ENCODE assay signal across 8 cellular contexts in the genomic region with DNA sequence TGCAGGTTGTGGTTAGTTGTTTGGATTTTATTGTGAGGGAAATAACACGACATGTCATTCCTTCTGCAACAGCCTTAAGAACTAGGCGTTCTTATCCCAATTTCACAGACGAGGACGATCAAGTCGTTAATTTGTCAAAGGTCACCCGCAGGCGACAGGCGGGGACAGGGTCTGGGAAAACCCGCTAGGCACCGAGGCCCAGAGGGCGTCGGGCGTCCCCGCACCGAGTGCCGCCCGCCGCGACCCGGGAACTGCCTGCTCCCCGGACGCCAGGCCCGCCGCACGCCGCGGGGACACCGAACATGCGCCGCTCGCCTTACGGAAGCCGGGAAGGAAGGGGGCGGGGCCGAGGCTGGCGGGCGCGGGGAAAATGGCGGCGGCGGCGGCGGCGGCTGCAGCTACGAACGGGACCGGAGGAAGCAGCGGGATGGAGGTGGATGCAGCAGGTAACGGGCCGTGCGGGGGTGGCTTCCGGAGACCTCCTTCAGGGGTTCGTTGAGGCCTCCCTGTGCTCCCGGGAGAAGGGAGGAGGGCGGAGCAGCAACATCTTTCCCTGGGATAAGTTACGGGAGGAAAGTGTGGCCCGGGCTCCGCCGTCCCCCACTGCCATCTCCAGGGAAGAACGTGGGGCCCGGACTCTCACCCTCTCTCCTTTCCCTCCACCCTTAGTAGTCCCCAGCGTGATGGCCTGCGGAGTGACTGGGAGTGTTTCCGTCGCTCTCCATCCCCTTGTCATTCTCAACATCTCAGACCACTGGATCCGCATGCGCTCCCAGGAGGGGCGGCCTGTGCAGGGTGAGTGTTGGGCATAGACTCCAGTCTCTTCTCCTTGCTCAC. TPM values are rescaled to one million over a fixed set of nuclear protein-coding genes. Genes with fewer than 3 reads are reported as not detected.
A peak's percentile ranks its signal among the peaks of the same experiment; 100 is the strongest.
DNase-seq lines count a peak whose midpoint lies in the region; TF ChIP-seq lines count a peak whose summit lies in the region.

A gene (plus strand): TSS at position 349 of the 837 bp plus-strand sequence. CDS start 22 bp downstream, at position 371.

- peak within 1 kb of the TSS; percentile 72 for H3K27ac ChIP-seq in OCI-LY7 (ENCODE audit: low read depth, low read length, poor library complexity, severe bottlenecking)

- no TSS peak for BruUV-seq in OCI-LY7 (replicated peaks; lab: Mats Ljungman, UMichigan)

- H4K20me1 ChIP-seq in OCI-LY7 (ENCODE audit: insufficient read depth, low read length) = no peaks in the 10 kb centered on the region

- intact Hi-C loops in OCI-LY7 (cut with micrococcal nuclease; ENCODE audit: unreplicated experiment) = loop anchor here (10.0 kb wide), 1 partner anchor 796 kb away; a partner anchor contains a TSS

- H3K36me3 ChIP-seq in OCI-LY7 (ENCODE audit: insufficient read depth, low read length) (peaks cover 37% of the 10 kb centered on the region), mucosa of stomach (ENCODE audit: control insufficient read depth, insufficient read depth, low read length) (peaks cover 12% of the 10 kb centered on the region)

- POLR2A ChIA-PET in OCI-LY7 (lab: Charles Lee) = interaction anchor here (0.9 to 2.1 kb wide), 5 partner anchors 12 to 39 kb away, joined by 3 to 13 read pairs (median 6); a partner anchor contains a TSS

- H3K4me1 Mint-ChIP-seq in activated T-cell treated with anti-CD3 and anti-CD28 coated beads, Interleukin-2, amount 50 U/mL, for 24 hours (ENCODE audit: low read depth) = peaks cover 53% of the 10 kb centered on the region

- H3K9me3 ChIP-seq in OCI-LY7 (ENCODE audit: low read length) (no peaks in the 10 kb centered on the region), mucosa of stomach (ENCODE audit: control insufficient read depth, low read length) (no peaks in the 10 kb centered on the region)

- no peaks in the 10 kb centered on the region for H3K9me3 Mint-ChIP-seq in activated T-cell treated with anti-CD3 and anti-CD28 coated beads, Interleukin-2, amount 50 U/mL, for 24 hours

- DNase-seq in NCI-H1417 (lab: John Stamatoyannopoulos, UW) (peak; percentile 81 to 92 (median 90)), NCI-H1417 treated with DMSO at 0.1 percent for 48 hours (lab: John Stamatoyannopoulos, UW) (no peak), HK-2 (ENCODE audit: unreplicated experiment) (peak; percentile 74), OCI-LY7 (ENCODE audit: low spot score) (peak; percentile 81), erythroblast (lab: John Stamatoyannopoulos, UW) (peak; percentile 90 to 94)
- peak; percentile 93 for DNase-seq in activated T-cell treated with anti-CD3 and anti-CD28 coated beads, Interleukin-2, amount 50 U/mL, for 24 hours
- DNase-seq in stimulated activated CD8-positive, alpha-beta memory T cell treated with anti-CD3 and anti-CD28 coated beads, Interleukin-4, amount 100 ng/mL, for 4 hours (ENCODE audit: low read depth in 2 of 2, low spot score in 1 of 2) = peak; percentile 64 to 75

- no peak for TF ChIP-seq CTCF in OCI-LY7 (conservative IDR thresholded peaks at IDR 0.05; ENCODE audit: low read length)

- no peaks in the 10 kb centered on the region for H3K27me3 Mint-ChIP-seq in activated T-cell treated with anti-CD3 and anti-CD28 coated beads, Interleukin-2, amount 50 U/mL, for 24 hours

- H3K4me1 ChIP-seq in OCI-LY7 (ENCODE audit: insufficient read depth, low read length, poor library complexity, severe bottlenecking) (peaks cover 24% of the 10 kb centered on the region), mucosa of stomach (ENCODE audit: control insufficient read depth, insufficient read depth, low read length) (peaks cover 16% of the 10 kb centered on the region)

- peak within 1 kb of the TSS; percentile 97 for H3K27ac Mint-ChIP-seq in activated T-cell treated with anti-CD3 and anti-CD28 coated beads, Interleukin-2, amount 50 U/mL, for 24 hours

- H3K4me2 ChIP-seq in OCI-LY7 (ENCODE audit: low read length) = peak within 1 kb of the TSS; percentile 85

- peak; percentile 79 for TF ChIP-seq POLR2A in erythroblast (IDR thresholded peaks at IDR 0.05; ENCODE audit: low read length)

- no peaks in the 10 kb centered on the region for H3K9me2 ChIP-seq in OCI-LY7 (ENCODE audit: insufficient read depth, low read length)

- peaks cover 53% of the 10 kb centered on the region for H3K36me3 Mint-ChIP-seq in activated T-cell treated with anti-CD3 and anti-CD28 coated beads, Interleukin-2, amount 50 U/mL, for 24 hours (ENCODE audit: low read depth)

- H3K4me3 Mint-ChIP-seq in activated T-cell treated with anti-CD3 and anti-CD28 coated beads, Interleukin-2, amount 50 U/mL, for 24 hours = peak within 1 kb of the TSS; percentile 96

- H3K9ac ChIP-seq in mucosa of stomach (ENCODE audit: low read length) = peak within 1 kb of the TSS; percentile 87

- no peaks in the 10 kb centered on the region for H3K27me3 ChIP-seq in mucosa of stomach (ENCODE audit: control insufficient read depth, insufficient read depth, low read length)

- H3K79me2 ChIP-seq in OCI-LY7 (ENCODE audit: insufficient read depth, low read depth, low read length) = peaks cover 6% of the 10 kb centered on the region; the same call in 1 of the 2 replicates

- peak within 1 kb of the TSS; percentile 82 for H2AFZ ChIP-seq in OCI-LY7 (ENCODE audit: low read length)

- CTCF ChIA-PET in OCI-LY7 (lab: Charles Lee; ENCODE audit: unreplicated experiment) = no interaction called here

- peak within 1 kb of the TSS; percentile 90 for H3K4me3 ChIP-seq in OCI-LY7 (ENCODE audit: low read depth, low read length, poor library complexity, severe bottlenecking)
- peak within 1 kb of the TSS; percentile 87 for H3K4me3 ChIP-seq in mucosa of stomach (ENCODE audit: low read length)

RNA-seq across cellular contexts. Expression of the gene that starts here (rescaled TPM):
- 57.6 and 60.5 TPM in 2 replicates for total RNA-seq in OCI-LY7 (2014; rRNA removed; shearing (Covaris generic))
- total RNA-seq in OCI-LY7 (2022) = 93.3 and 96.0 TPM in 2 replicates
